18 cellular contexts compared by ENCODE assay signal in genomic region chr21:9837946-9838801, GRCh38.
A peak's percentile ranks its signal among the peaks of the same experiment; 100 is the strongest.
DNase-seq lines count a peak whose midpoint lies in the region; ATAC-seq and TF ChIP-seq lines count a peak whose summit lies in the region.
"Had no signal": no experiment of that assay in that cellular context is flagged by ENCODE, and none has a peak within 500 bp of the region (broad histone marks: within the 10 kb centered on the region; RNA-seq: fewer than 3 reads in every experiment).

No MANE protein-coding gene starts in this region.

- no peaks in the 10 kb centered on the region for H3K36me3 ChIP-seq in breast epithelium
- H3K36me3 ChIP-seq in spleen: no peaks in the 10 kb centered on the region
- H3K36me3 ChIP-seq in gastrocnemius medialis: no peaks in the 10 kb centered on the region
- H3K36me3 ChIP-seq: uterus had no signal

- H3K9me3 ChIP-seq in breast epithelium: peaks cover 15 to 16% of the 10 kb centered on the region in 2 donors
- peaks cover 6 to 47% (median 30%) of the 10 kb centered on the region in 8 donors for H3K9me3 ChIP-seq in spleen
- H3K9me3 ChIP-seq in gastrocnemius medialis: no peaks in the 10 kb centered on the region
- H3K9me3 ChIP-seq: uterus had no signal

- ATAC-seq in gastrocnemius medialis (no peak), HG02571 (IDR thresholded peaks at IDR 0.05; ENCODE audit: unreplicated experiment) (no peak), HG02870 (IDR thresholded peaks at IDR 0.05; ENCODE audit: unreplicated experiment) (no peak)
- ATAC-seq: activated naive CD4-positive, alpha-beta T cell treated with anti-CD3 and anti-CD28 coated beads, Interleukin-2, amount 50 U/mL, for 72 hours; CD8-positive, alpha-beta T cell had no signal

- H3K27ac ChIP-seq in breast epithelium (no peak overlapping the region), coronary artery (no peak overlapping the region), spleen (no peak overlapping the region), gastrocnemius medialis (no peak overlapping the region)
- H3K27ac ChIP-seq: uterus had no signal

- no peaks in the 10 kb centered on the region for H3K27me3 ChIP-seq in breast epithelium
- no peaks in the 10 kb centered on the region for H3K27me3 ChIP-seq in spleen (replicated peaks in 1 of 7)
- no peaks in the 10 kb centered on the region for H3K27me3 ChIP-seq in gastrocnemius medialis
- H3K27me3 ChIP-seq: uterus had no signal

- WGBS in spleen, 5 donors: 78 to 85% (median 81%) methylated on average over 47 of the region's 47 CpGs

- intact Hi-C loops in breast epithelium (cut with DNase I; ENCODE audit: low total_unique reads): no loop called here
- intact Hi-C loops in spleen (cut with DNase I; ENCODE audit: low total_unique reads): no loop called here
- intact Hi-C loops in gastrocnemius medialis (cut with DNase I; ENCODE audit: low total_unique reads): no loop called here

- peak; percentile 45 to 93 for DNase-seq in T47D (ENCODE audit: low read depth in 1 of 2, low spot score in 1 of 2)
- DNase-seq in breast epithelium (ENCODE audit: low spot score in 2 of 2): no peak
- peak; percentile 58 for DNase-seq in NCI-H2227 (lab: John Stamatoyannopoulos, UW; ENCODE audit: unreplicated experiment)
- DNase-seq in coronary artery (ENCODE audit: low spot score): peak; percentile 72
- peak; percentile 75 for DNase-seq in spleen
- DNase-seq in gastrocnemius medialis: no peak
- DNase-seq: activated CD4-positive, alpha-beta T cell treated with anti-CD3 and anti-CD28 coated beads, Interleukin-2, amount 50 U/mL, for 1 hour; CD8-positive, alpha-beta T cell; mammary epithelial cell; naive B cell; NCI-H187 treated with DMSO at 0.1 percent for 48 hours; NCI-H524 treated with DMSO at 0.1 percent for 48 hours; stimulated activated naive CD4-positive, alpha-beta T cell treated with Interleukin-2 at 50 U/mL for 16 hours; SW 1271; uterus had no signal

- H3K4me1 ChIP-seq in breast epithelium (no peaks in the 10 kb centered on the region), spleen (no peaks in the 10 kb centered on the region), gastrocnemius medialis (no peaks in the 10 kb centered on the region)
- H3K4me1 ChIP-seq: uterus had no signal

- no peak for TF ChIP-seq CTCF in breast epithelium (IDR thresholded peaks at IDR 0.05)
- no peak for TF ChIP-seq CTCF in coronary artery (IDR thresholded peaks at IDR 0.05)
- no peak for TF ChIP-seq CTCF in spleen (IDR thresholded peaks at IDR 0.05 in 8 of 11, conservative IDR thresholded peaks at IDR 0.05 in 3 of 11)
- no peak for TF ChIP-seq CTCF in gastrocnemius medialis (IDR thresholded peaks at IDR 0.05 in 4 of 5, conservative IDR thresholded peaks at IDR 0.05 in 1 of 5)

- no peak overlapping the region for H3K4me3 ChIP-seq in breast epithelium
- no peak overlapping the region for H3K4me3 ChIP-seq in coronary artery
- H3K4me3 ChIP-seq in spleen: no peak overlapping the region
- H3K4me3 ChIP-seq in gastrocnemius medialis: no peak overlapping the region
- H3K4me3 ChIP-seq: uterus had no signal

- TF ChIP-seq POLR2A in breast epithelium (IDR thresholded peaks at IDR 0.05): no peak
- no peak for TF ChIP-seq POLR2A in spleen (IDR thresholded peaks at IDR 0.05)
- TF ChIP-seq POLR2A in gastrocnemius medialis (IDR thresholded peaks at IDR 0.05): no peak

- in situ Hi-C loops in T47D (cut with HindIII; ENCODE audit: low pct_unique_long_range_greater_than_20kb, low sequenced_read_pairs) (no loop called here), gastrocnemius medialis (cut with MboI; ENCODE audit: low sequenced_read_pairs in 4 of 4) (no loop called here)

Comparison
In these comparisons a context has a peak if more than half of its experiments do, and no peak if none do; other contexts are left out.
1. DNase-seq: peak in T47D (2 of 2), NCI-H2227 (single experiment), coronary artery (single experiment) and spleen (single experiment); none in breast epithelium (0 of 2) and gastrocnemius medialis (0 of 2).